In the genomic region with DNA sequence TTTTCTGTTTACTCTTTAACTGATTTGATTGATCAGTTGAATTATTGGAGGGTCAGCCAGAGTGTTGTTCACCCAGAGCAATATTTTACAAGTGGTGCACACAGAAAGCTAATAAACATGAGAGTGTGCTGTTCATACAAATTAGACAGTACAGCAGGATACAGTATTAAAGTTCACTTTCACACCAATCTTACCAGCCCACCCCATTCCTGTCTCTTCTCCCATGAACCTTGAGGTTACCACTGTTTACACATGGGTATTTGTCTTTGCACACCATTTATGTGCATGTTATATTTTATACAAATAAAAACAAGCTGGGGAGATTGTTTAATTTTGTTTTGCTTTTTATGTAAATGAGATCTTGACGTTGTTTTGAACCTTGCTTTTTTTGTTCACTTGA, we compare ENCODE assay signal across 1 cellular context.
A peak's percentile ranks its signal among the peaks of the same experiment; 100 is the strongest.
TF ChIP-seq lines count a peak whose summit lies in the region.

No MANE protein-coding gene starts in this region.

TF ChIP-seq in HepG2, 621 proteins besides CTCF, POLR2A, EP300 and RAD21:
- TF ChIP-seq FOXP1 (IDR thresholded peaks at IDR 0.05), result no peak
- TF ChIP-seq FOXP1 (CRISPR knock-in tag; IDR thresholded peaks at IDR 0.05), result peak; percentile 51; the same call in 1 of the 2 replicates
- TF ChIP-seq ZNF251 (CRISPR knock-in tag; IDR thresholded peaks at IDR 0.05), result no peak
TF ChIP-seq in HepG2: peak in this region for 1.
